Comparison of ENCODE assay signal across 15 cellular contexts in genomic region chr12:27624586-27624985, GRCh38.
A peak's percentile ranks its signal among the peaks of the same experiment; 100 is the strongest.
DNase-seq lines count a peak whose midpoint lies in the region; FAIRE-seq and TF ChIP-seq lines count a peak whose summit lies in the region.
"Had no signal": no experiment of that assay in that cellular context is flagged by ENCODE, and none has a peak within 500 bp of the region (broad histone marks: within the 10 kb centered on the region; RNA-seq: fewer than 3 reads in every experiment).

No MANE protein-coding gene starts in this region.

- H3K9me3 Mint-ChIP-seq in osteocyte (ENCODE audit: unreplicated experiment) (no peaks in the 10 kb centered on the region), neural progenitor cell (no peaks in the 10 kb centered on the region)
- H3K9me3 Mint-ChIP-seq: H9 had no signal

- H3K36me3 ChIP-seq in neural progenitor cell = no peaks in the 10 kb centered on the region

- no peak overlapping the region for H3K9ac ChIP-seq in neural progenitor cell

- no peak for TF ChIP-seq POLR2A in erythroblast (IDR thresholded peaks at IDR 0.05; ENCODE audit: low read length)

- H3K27me3 ChIP-seq in neural progenitor cell = no peaks in the 10 kb centered on the region

- FAIRE-seq in HTR-8/SVneo (lab: Jason Lieb, UNC) = peak; percentile 52

- H3K27me3 Mint-ChIP-seq in osteocyte (ENCODE audit: unreplicated experiment) (no peaks in the 10 kb centered on the region), neural progenitor cell (ENCODE audit: insufficient read depth, low read depth) (no peaks in the 10 kb centered on the region)

- no peak overlapping the region for H3K27ac ChIP-seq in neural progenitor cell
- H3K27ac ChIP-seq: HL-60 had no signal

- H2AFZ ChIP-seq in neural progenitor cell (replicated peaks) = no peak overlapping the region

- H3K27ac Mint-ChIP-seq in osteocyte (ENCODE audit: unreplicated experiment) (peak overlapping the region; percentile 67), neural progenitor cell (no peak overlapping the region)
- H3K27ac Mint-ChIP-seq: CD4-positive, alpha-beta memory T cell had no signal

- H3K4me1 Mint-ChIP-seq in osteocyte (ENCODE audit: unreplicated experiment) = peaks cover 68% of the 10 kb centered on the region
- peaks cover 3% of the 10 kb centered on the region for H3K4me1 Mint-ChIP-seq in neural progenitor cell

- H3K4me3 ChIP-seq in AG10803 (ENCODE audit: low read length) (no peak overlapping the region), neural progenitor cell (no peak overlapping the region)

- DNase-seq in AG10803 (ENCODE audit: low read depth) (peak; percentile 13), HTR-8/SVneo (ENCODE audit: insufficient read length, low spot score) (no peak), dermis blood vessel endothelial cell (peak; percentile 40), osteocyte (ENCODE audit: extremely low spot score, unreplicated experiment) (no peak), SW 1271 (lab: John Stamatoyannopoulos, UW) (no peak), neural progenitor cell (ENCODE audit: low spot score) (no peak), kidney glomerular epithelial cell (lab: John Stamatoyannopoulos, UW) (no peak), erythroblast (lab: John Stamatoyannopoulos, UW) (no peak)
- DNase-seq: CD4-positive, alpha-beta memory T cell; DMS79 treated with DMSO at 0.1 percent for 48 hours; H9; NCI-H1417 treated with DMSO at 0.1 percent for 48 hours; NCI-H1930; NCI-H524 had no signal

- no peak overlapping the region for H3K4me3 Mint-ChIP-seq in osteocyte (ENCODE audit: unreplicated experiment)
- no peak overlapping the region for H3K4me3 Mint-ChIP-seq in neural progenitor cell
- H3K4me3 Mint-ChIP-seq: CD4-positive, alpha-beta memory T cell; H9 had no signal

- H3K9me3 ChIP-seq in neural progenitor cell (ENCODE audit: low read depth) = no peaks in the 10 kb centered on the region

- H3F3A ChIP-seq in neural progenitor cell (ENCODE audit: low read depth) = no peaks in the 10 kb centered on the region

- no peak overlapping the region for H3K4me2 ChIP-seq in neural progenitor cell

- TF ChIP-seq CTCF in AG10803 (conservative IDR thresholded peaks at IDR 0.05; ENCODE audit: low read length) (no peak), osteocyte (IDR thresholded peaks at IDR 0.05) (no peak), neural progenitor cell (IDR thresholded peaks at IDR 0.05) (no peak)

- H4K20me1 ChIP-seq in neural progenitor cell (ENCODE audit: low read depth) = no peaks in the 10 kb centered on the region

- H3K36me3 Mint-ChIP-seq in osteocyte (ENCODE audit: unreplicated experiment) = peaks cover 2% of the 10 kb centered on the region
- no peaks in the 10 kb centered on the region for H3K36me3 Mint-ChIP-seq in neural progenitor cell
- H3K36me3 Mint-ChIP-seq: CD4-positive, alpha-beta memory T cell had no signal

- H3K79me2 ChIP-seq in neural progenitor cell (ENCODE audit: low read depth) = no peaks in the 10 kb centered on the region

- H3K4me1 ChIP-seq in neural progenitor cell = no peaks in the 10 kb centered on the region

Comparison
In these comparisons a context has a peak if more than half of its experiments do, and no peak if none do; other contexts are left out.
1. DNase-seq: peak in AG10803 (single experiment) and dermis blood vessel endothelial cell (single experiment); none in HTR-8/SVneo (single experiment), osteocyte (single experiment), SW 1271 (0 of 2), neural progenitor cell (single experiment), kidney glomerular epithelial cell (single experiment) and erythroblast (0 of 2).